Comparison of ENCODE assay signal across 36 cellular contexts in the genomic region with DNA sequence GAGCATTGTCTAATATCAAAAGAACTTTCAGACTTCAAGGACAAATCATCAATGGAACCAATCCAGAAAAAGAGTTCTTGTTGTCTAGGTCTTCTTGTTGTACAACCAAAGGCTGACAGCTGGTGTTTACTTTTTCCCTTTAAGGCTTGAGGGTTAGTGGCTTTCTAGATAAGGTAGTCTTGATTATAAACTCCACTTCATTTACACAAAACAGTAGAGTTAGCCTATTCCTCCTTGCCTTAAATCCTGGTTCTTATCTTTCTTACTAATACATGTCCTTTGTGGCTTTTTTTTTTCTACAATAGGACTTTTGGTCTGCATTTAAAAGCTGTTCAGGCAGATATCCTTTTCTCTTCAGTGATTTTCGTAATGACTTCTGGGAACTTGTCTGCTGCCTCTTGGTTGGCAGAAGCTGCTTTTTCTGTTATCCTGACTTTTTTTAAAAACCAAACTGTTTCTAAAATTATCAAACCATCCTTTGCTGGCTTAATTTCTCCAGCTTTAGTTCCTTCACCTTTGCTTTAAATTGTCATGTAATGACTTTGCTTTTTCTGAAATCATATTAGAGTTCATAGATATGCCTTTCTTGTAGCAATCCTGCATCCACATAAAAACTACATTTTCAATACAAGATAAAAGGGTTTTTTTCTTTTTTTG. TPM values are rescaled to one million over a fixed set of nuclear protein-coding genes. Genes with fewer than 3 reads are reported as not detected.
"Had no signal": no experiment of that assay in that cellular context is flagged by ENCODE, and none has a peak within 500 bp of the region (broad histone marks: within the 10 kb centered on the region; RNA-seq: fewer than 3 reads in every experiment).

No MANE protein-coding gene starts in this region.

- H3K4me3 ChIP-seq: adrenal gland, ascending aorta, coronary artery, dorsolateral prefrontal cortex, esophagus muscularis mucosa, gastroesophageal sphincter, heart right ventricle, hepatocyte had no signal

- DNase-seq: activated CD4-positive, alpha-beta memory T cell treated with anti-CD3 and anti-CD28 coated beads for 36 hours; activated CD4-positive, alpha-beta T cell treated with anti-CD3 and anti-CD28 coated beads for 36 hours; activated CD4-positive, alpha-beta T cell treated with anti-CD3 and anti-CD28 coated beads, Interleukin-2, amount 10 ng/mL, durations not matched to agents 24 days and 14 days; activated CD4-positive, CD25-positive, alpha-beta regulatory T cell; activated CD4-positive, CD25-positive, alpha-beta regulatory T cell treated with anti-CD3 and anti-CD28 coated beads, Interleukin-2, amount 50 U/mL, for 72 hours; activated CD8-positive, alpha-beta memory T cell treated with anti-CD3 and anti-CD28 coated beads, Interleukin-2, amount 10 ng/mL, durations not matched to agents 7 days and 5 days; activated CD8-positive, alpha-beta memory T cell treated with anti-CD3 and anti-CD28 coated beads, Interleukin-2, amount 50 U/mL, for 4 hours; activated CD8-positive, alpha-beta T cell treated with anti-CD3 and anti-CD28 coated beads, Interleukin-2, amount 10 ng/mL, durations not matched to agents 7 days and 5 days; activated effector memory CD4-positive, alpha-beta T cell treated with anti-CD3 and anti-CD28 coated beads, Interleukin-2, amount 50 U/mL, for 16 hours; activated naive CD4-positive, alpha-beta T cell treated with anti-CD3 and anti-CD28 coated beads for 36 hours; activated naive CD8-positive, alpha-beta T cell treated with anti-CD3 and anti-CD28 coated beads for 36 hours; activated naive CD8-positive, alpha-beta T cell treated with anti-CD3 and anti-CD28 coated beads, Interleukin-2, amount 50 U/mL, for 24 hours; activated T-cell treated with anti-CD3 and anti-CD28 coated beads, Interleukin-2, amount 50 U/mL, for 1 hour; activated T-cell treated with anti-CD3 and anti-CD28 coated beads, Interleukin-2, amount 50 U/mL, for 48 hours; adrenal gland; brain microvascular endothelial cell; dorsolateral prefrontal cortex; effector memory CD4-positive, alpha-beta T cell; foreskin melanocyte; heart right ventricle; T1000 had no signal

- H3K27ac ChIP-seq: adrenal gland, ascending aorta, brain microvascular endothelial cell, coronary artery, dorsolateral prefrontal cortex, esophagus muscularis mucosa, gastroesophageal sphincter, heart right ventricle, hepatocyte had no signal

- H3K4me1 Mint-ChIP-seq: activated CD4-positive, alpha-beta T cell treated with anti-CD3 and anti-CD28 coated beads for 36 hours; activated CD4-positive, alpha-beta T cell treated with anti-CD3 and anti-CD28 coated beads, Interleukin-2, amount 10 ng/mL, durations not matched to agents 24 days and 14 days; activated CD8-positive, alpha-beta memory T cell treated with anti-CD3 and anti-CD28 coated beads, Interleukin-2, amount 10 ng/mL, durations not matched to agents 7 days and 5 days; activated naive CD4-positive, alpha-beta T cell treated with anti-CD3 and anti-CD28 coated beads, Interleukin-2, amount 50 U/mL, for 24 hours; activated naive CD8-positive, alpha-beta T cell treated with anti-CD3 and anti-CD28 coated beads for 36 hours; activated naive CD8-positive, alpha-beta T cell treated with anti-CD3 and anti-CD28 coated beads, Interleukin-2, amount 50 U/mL, for 24 hours; central memory CD8-positive, alpha-beta T cell had no signal

- H3K36me3 Mint-ChIP-seq: activated CD4-positive, alpha-beta memory T cell treated with anti-CD3 and anti-CD28 coated beads for 36 hours; activated CD8-positive, alpha-beta memory T cell treated with anti-CD3 and anti-CD28 coated beads, Interleukin-2, amount 10 ng/mL, durations not matched to agents 7 days and 5 days; activated naive CD4-positive, alpha-beta T cell treated with anti-CD3 and anti-CD28 coated beads, Interleukin-2, amount 50 U/mL, for 24 hours; activated naive CD8-positive, alpha-beta T cell treated with anti-CD3 and anti-CD28 coated beads for 36 hours had no signal

- H3K4me1 ChIP-seq: adrenal gland, ascending aorta, gastroesophageal sphincter had no signal

- H3K4me3 Mint-ChIP-seq: activated CD4-positive, alpha-beta memory T cell treated with anti-CD3 and anti-CD28 coated beads for 36 hours; activated CD4-positive, alpha-beta T cell treated with anti-CD3 and anti-CD28 coated beads for 36 hours; activated CD4-positive, alpha-beta T cell treated with anti-CD3 and anti-CD28 coated beads, Interleukin-2, amount 10 ng/mL, durations not matched to agents 24 days and 14 days; activated CD8-positive, alpha-beta memory T cell treated with anti-CD3 and anti-CD28 coated beads, Interleukin-2, amount 10 ng/mL, durations not matched to agents 7 days and 5 days; activated CD8-positive, alpha-beta T cell treated with anti-CD3 and anti-CD28 coated beads, Interleukin-2, amount 10 ng/mL, durations not matched to agents 7 days and 5 days; activated naive CD4-positive, alpha-beta T cell treated with anti-CD3 and anti-CD28 coated beads for 36 hours; activated naive CD4-positive, alpha-beta T cell treated with anti-CD3 and anti-CD28 coated beads, Interleukin-2, amount 50 U/mL, for 24 hours; activated naive CD8-positive, alpha-beta T cell treated with anti-CD3 and anti-CD28 coated beads for 36 hours; activated naive CD8-positive, alpha-beta T cell treated with anti-CD3 and anti-CD28 coated beads, Interleukin-2, amount 50 U/mL, for 24 hours; activated T-helper 1 cell treated with anti-CD3 and anti-CD28 coated beads, Interleukin-12 subunit alpha, Interleukin-12 subunit beta, Interleukin-2, Interleukin-4 antibody, amounts not matched to agents 30 ng/mL and 10 ng/mL and 1 ng/mL, durations not matched to agents 14 hours and 24 hours and 36 hours; central memory CD8-positive, alpha-beta T cell; dendritic cell treated with granulocyte-macrophage colony-stimulating factor and Interleukin-4, amounts not matched to agents 40 ng/mL and 50 ng/mL, for 4 days; T-helper 2 cell treated with Interferon-gamma antibody and Interleukin-4, amounts not matched to agents 5 μg/mL and 100 μg/mL, for 36 hours had no signal

- H3K9me3 ChIP-seq: adrenal gland, ascending aorta had no signal

- H3K36me3 ChIP-seq: adrenal gland, ascending aorta, brain microvascular endothelial cell, esophagus muscularis mucosa, gastroesophageal sphincter, heart right ventricle had no signal

- H3K9me3 Mint-ChIP-seq: activated CD4-positive, alpha-beta memory T cell treated with anti-CD3 and anti-CD28 coated beads for 36 hours; activated naive CD8-positive, alpha-beta T cell treated with anti-CD3 and anti-CD28 coated beads for 36 hours; activated T-helper 1 cell treated with anti-CD3 and anti-CD28 coated beads, Interleukin-12 subunit alpha, Interleukin-12 subunit beta, Interleukin-2, Interleukin-4 antibody, amounts not matched to agents 30 ng/mL and 10 ng/mL and 1 ng/mL, durations not matched to agents 14 hours and 24 hours and 36 hours; activated T-helper 2 cell treated with anti-CD3 and anti-CD28 coated beads, Interferon-gamma antibody, Interleukin-2, Interleukin-4, amounts not matched to agents 10 μg/mL and 5 μg/mL and 100 μg/mL, durations not matched to agents 14 hours and 24 hours and 36 hours; T-helper 2 cell treated with Interferon-gamma antibody and Interleukin-4, amounts not matched to agents 5 μg/mL and 100 μg/mL, for 36 hours had no signal

- H3K27me3 ChIP-seq: adrenal gland, ascending aorta, brain microvascular endothelial cell, dorsolateral prefrontal cortex, esophagus muscularis mucosa, gastroesophageal sphincter, heart right ventricle, hepatocyte had no signal

- H3K27ac Mint-ChIP-seq: activated CD4-positive, alpha-beta memory T cell treated with anti-CD3 and anti-CD28 coated beads for 36 hours; activated CD4-positive, alpha-beta T cell treated with anti-CD3 and anti-CD28 coated beads for 36 hours; activated CD4-positive, alpha-beta T cell treated with anti-CD3 and anti-CD28 coated beads, Interleukin-2, amount 10 ng/mL, durations not matched to agents 24 days and 14 days; activated CD8-positive, alpha-beta memory T cell treated with anti-CD3 and anti-CD28 coated beads, Interleukin-2, amount 10 ng/mL, durations not matched to agents 7 days and 5 days; activated CD8-positive, alpha-beta T cell treated with anti-CD3 and anti-CD28 coated beads, Interleukin-2, amount 10 ng/mL, durations not matched to agents 7 days and 5 days; activated naive CD4-positive, alpha-beta T cell treated with anti-CD3 and anti-CD28 coated beads for 36 hours; activated naive CD4-positive, alpha-beta T cell treated with anti-CD3 and anti-CD28 coated beads, Interleukin-2, amount 50 U/mL, for 24 hours; activated naive CD8-positive, alpha-beta T cell treated with anti-CD3 and anti-CD28 coated beads for 36 hours; activated naive CD8-positive, alpha-beta T cell treated with anti-CD3 and anti-CD28 coated beads, Interleukin-2, amount 50 U/mL, for 24 hours; activated T-helper 1 cell treated with anti-CD3 and anti-CD28 coated beads, Interleukin-12 subunit alpha, Interleukin-12 subunit beta, Interleukin-2, Interleukin-4 antibody, amounts not matched to agents 30 ng/mL and 10 ng/mL and 1 ng/mL, durations not matched to agents 14 hours and 24 hours and 36 hours; activated T-helper 2 cell treated with anti-CD3 and anti-CD28 coated beads, Interferon-gamma antibody, Interleukin-2, Interleukin-4, amounts not matched to agents 10 μg/mL and 5 μg/mL and 100 μg/mL, durations not matched to agents 14 hours and 24 hours and 36 hours; dendritic cell treated with granulocyte-macrophage colony-stimulating factor and Interleukin-4, amounts not matched to agents 40 ng/mL and 50 ng/mL, for 4 days; T-helper 2 cell treated with Interferon-gamma antibody and Interleukin-4, amounts not matched to agents 5 μg/mL and 100 μg/mL, for 36 hours had no signal

- ATAC-seq: activated CD4-positive, alpha-beta T cell treated with anti-CD3 and anti-CD28 coated beads for 36 hours; activated CD8-positive, alpha-beta memory T cell treated with anti-CD3 and anti-CD28 coated beads, Interleukin-2, amount 10 ng/mL, durations not matched to agents 7 days and 5 days; activated CD8-positive, alpha-beta T cell treated with anti-CD3 and anti-CD28 coated beads, Interleukin-2, amount 10 ng/mL, durations not matched to agents 7 days and 5 days; activated naive CD8-positive, alpha-beta T cell treated with anti-CD3 and anti-CD28 coated beads, Interleukin-2, amount 50 U/mL, for 24 hours; gastroesophageal sphincter; heart right ventricle had no signal

- H3K27me3 Mint-ChIP-seq: activated CD4-positive, alpha-beta memory T cell treated with anti-CD3 and anti-CD28 coated beads for 36 hours; activated CD4-positive, alpha-beta T cell treated with anti-CD3 and anti-CD28 coated beads for 36 hours; activated CD4-positive, alpha-beta T cell treated with anti-CD3 and anti-CD28 coated beads, Interleukin-2, amount 10 ng/mL, durations not matched to agents 24 days and 14 days; activated CD8-positive, alpha-beta memory T cell treated with anti-CD3 and anti-CD28 coated beads, Interleukin-2, amount 10 ng/mL, durations not matched to agents 7 days and 5 days; activated naive CD4-positive, alpha-beta T cell treated with anti-CD3 and anti-CD28 coated beads, Interleukin-2, amount 50 U/mL, for 24 hours; activated naive CD8-positive, alpha-beta T cell treated with anti-CD3 and anti-CD28 coated beads for 36 hours; activated naive CD8-positive, alpha-beta T cell treated with anti-CD3 and anti-CD28 coated beads, Interleukin-2, amount 50 U/mL, for 24 hours; central memory CD8-positive, alpha-beta T cell; dendritic cell treated with granulocyte-macrophage colony-stimulating factor and Interleukin-4, amounts not matched to agents 40 ng/mL and 50 ng/mL, for 4 days had no signal

RNA-seq across cellular contexts. Expression of a gene that starts 44.8 kb away (rescaled TPM):
- total RNA-seq: activated CD4-positive, alpha-beta memory T cell treated with anti-CD3 and anti-CD28 coated beads for 36 hours; activated CD4-positive, alpha-beta T cell treated with anti-CD3 and anti-CD28 coated beads for 36 hours; activated CD4-positive, alpha-beta T cell treated with anti-CD3 and anti-CD28 coated beads, Interleukin-2, amount 10 ng/mL, durations not matched to agents 24 days and 14 days; activated CD8-positive, alpha-beta memory T cell treated with anti-CD3 and anti-CD28 coated beads for 36 hours; activated CD8-positive, alpha-beta memory T cell treated with anti-CD3 and anti-CD28 coated beads, Interleukin-2, amount 10 ng/mL, durations not matched to agents 7 days and 5 days; activated CD8-positive, alpha-beta T cell treated with anti-CD3 and anti-CD28 coated beads, Interleukin-2, amount 10 ng/mL, durations not matched to agents 7 days and 5 days; activated naive CD4-positive, alpha-beta T cell treated with anti-CD3 and anti-CD28 coated beads for 36 hours; activated naive CD8-positive, alpha-beta T cell treated with anti-CD3 and anti-CD28 coated beads for 36 hours; activated T-helper 1 cell treated with anti-CD3 and anti-CD28 coated beads, Interleukin-12 subunit alpha, Interleukin-12 subunit beta, Interleukin-2, Interleukin-4 antibody, amounts not matched to agents 30 ng/mL and 10 ng/mL and 1 ng/mL, durations not matched to agents 14 hours and 24 hours and 36 hours; activated T-helper 2 cell treated with anti-CD3 and anti-CD28 coated beads, Interferon-gamma antibody, Interleukin-2, Interleukin-4, amounts not matched to agents 10 μg/mL and 5 μg/mL and 100 μg/mL, durations not matched to agents 14 hours and 24 hours and 36 hours; ascending aorta; bronchial epithelial cell; cerebellum; dorsolateral prefrontal cortex; esophagus muscularis mucosa; gastroesophageal sphincter; glomerular endothelial cell had no signal
